ENCODE assay signal across 18 cellular contexts in the genomic region with DNA sequence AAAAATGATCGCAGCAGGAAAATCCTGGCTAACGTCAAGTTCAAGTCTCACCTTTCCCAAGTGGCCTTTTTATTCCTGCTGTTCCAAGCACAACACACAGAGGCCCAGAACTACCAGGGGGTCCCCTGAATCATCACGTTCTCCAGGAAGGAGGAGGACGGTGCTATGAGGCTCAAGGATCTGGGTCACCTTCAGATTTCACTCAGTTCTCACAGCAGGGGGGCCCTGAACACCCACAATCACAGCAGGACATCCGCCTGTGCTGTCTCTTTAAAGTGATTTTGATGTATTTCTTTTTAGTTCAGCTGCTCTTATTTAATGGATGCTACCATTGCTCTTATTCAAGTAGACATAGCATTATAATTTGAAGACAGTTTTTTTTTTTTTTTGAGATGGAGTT.
A peak's percentile ranks its signal among the peaks of the same experiment; 100 is the strongest.
DNase-seq lines count a peak whose midpoint lies in the region; ATAC-seq and TF ChIP-seq lines count a peak whose summit lies in the region.
"Had no signal": no experiment of that assay in that cellular context is flagged by ENCODE, and none has a peak within 500 bp of the region (broad histone marks: within the 10 kb centered on the region; RNA-seq: fewer than 3 reads in every experiment).

No MANE protein-coding gene starts in this region.

- no peaks in the 10 kb centered on the region for H3K36me3 ChIP-seq in H7 (replicated peaks; ENCODE audit: control insufficient read depth, insufficient read depth, low read length)
- H3K36me3 ChIP-seq: HAP-1 had no signal

- DNase-seq in A172 (ENCODE audit: low spot score) (peak; percentile 40), Daoy (ENCODE audit: low read depth) (peak; percentile 60), choroid plexus epithelial cell (ENCODE audit: low read depth) (peak; percentile 8), NCI-H187 (lab: John Stamatoyannopoulos, UW) (no peak), DMS 273 treated with DMSO at 0.1 percent for 48 hours (lab: John Stamatoyannopoulos, UW) (no peak), H7 (no peak)
- DNase-seq: AML-193; Caco-2; CD4-positive, alpha-beta T cell; DMS153; DMS79; GOT3; IMR-90 had no signal

- ATAC-seq in GM18517 (IDR thresholded peaks at IDR 0.05; ENCODE audit: unreplicated experiment), result no peak
- ATAC-seq: GM12878, K562 had no signal

- H3K36me3 Mint-ChIP-seq in nephron (ENCODE audit: low read depth), result no peaks in the 10 kb centered on the region

- peak overlapping the region in 2 of 3 experiments; percentile 50 to 95 for H3K27ac Mint-ChIP-seq in nephron
- H3K27ac Mint-ChIP-seq: CD4-positive, alpha-beta T cell had no signal

- peaks cover 5% of the 10 kb centered on the region for H3K27me3 Mint-ChIP-seq in nephron (ENCODE audit: low read depth)

- no peak overlapping the region for H3K4me3 ChIP-seq in choroid plexus epithelial cell (ENCODE audit: low read depth, low read length)
- no peak overlapping the region for H3K4me3 ChIP-seq in H7 (ENCODE audit: insufficient read depth, low read depth, low read length)
- H3K4me3 ChIP-seq: GM12878, HAP-1, K562 had no signal

- TF ChIP-seq CTCF in choroid plexus epithelial cell (conservative IDR thresholded peaks at IDR 0.05; ENCODE audit: low read depth, low read length) (no peak), nephron (IDR thresholded peaks at IDR 0.05; ENCODE audit: unreplicated experiment in 3 of 3) (no peak)

- no peaks in the 10 kb centered on the region for H3K27me3 ChIP-seq in H7 (ENCODE audit: control insufficient read depth, insufficient read depth, low read length)

- H3K4me3 Mint-ChIP-seq in nephron, result no peak overlapping the region
- H3K4me3 Mint-ChIP-seq: CD4-positive, alpha-beta T cell had no signal

- peaks cover 3% of the 10 kb centered on the region for H3K9me3 Mint-ChIP-seq in nephron

- H3K4me1 Mint-ChIP-seq in nephron, result peaks cover 47% of the 10 kb centered on the region

Comparison
In these comparisons a context has a peak if more than half of its experiments do, and no peak if none do; other contexts are left out.
1. DNase-seq: peak in A172 (single experiment), Daoy (single experiment) and choroid plexus epithelial cell (single experiment); none in NCI-H187 (0 of 2), DMS 273 treated with DMSO at 0.1 percent for 48 hours (single experiment) and H7 (single experiment).